In the genomic region with DNA sequence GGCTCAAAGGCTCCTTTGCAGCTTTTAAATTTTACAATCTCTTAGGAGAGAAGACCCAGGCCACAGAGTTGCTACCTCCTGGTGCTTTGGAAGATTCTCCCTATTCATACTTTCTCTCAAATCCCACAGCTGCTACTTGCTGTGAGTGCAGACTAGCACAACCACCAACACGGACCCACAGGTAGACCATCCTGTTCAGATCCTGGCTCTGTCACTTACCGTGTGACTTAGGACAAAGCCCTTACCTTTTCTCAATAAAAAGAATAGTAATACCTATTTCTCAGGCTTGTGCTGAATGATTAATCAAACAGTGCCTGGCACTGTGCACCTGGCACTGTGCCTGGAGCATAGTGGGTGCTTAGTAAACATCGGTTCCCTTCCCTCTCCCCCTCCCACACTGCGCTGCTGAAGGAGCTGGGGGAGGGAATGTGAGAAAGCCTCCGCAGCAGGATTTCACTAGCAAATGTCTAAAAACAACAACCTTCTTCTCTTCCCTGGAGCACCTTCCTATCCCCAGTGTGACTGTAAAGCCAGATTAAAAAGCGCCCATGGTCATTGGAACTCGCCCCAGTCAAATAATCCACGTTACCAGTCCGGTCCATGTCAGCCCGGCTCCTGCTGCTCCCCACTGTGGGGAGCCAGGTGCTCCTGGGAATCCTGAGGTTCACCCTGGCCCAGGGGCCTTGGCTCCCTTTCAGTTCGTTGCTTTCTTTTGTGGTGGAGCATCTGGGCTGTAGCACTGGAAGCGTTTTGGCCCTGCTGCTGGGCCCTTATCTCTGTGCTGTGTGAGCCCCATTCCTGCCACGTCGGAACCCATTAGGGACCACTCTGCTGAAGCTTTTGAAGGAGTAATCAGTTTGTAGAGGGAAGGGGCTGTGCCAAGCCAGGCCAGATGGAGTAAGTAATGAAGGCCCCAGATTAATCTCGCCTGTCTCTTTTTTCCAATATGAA, we compare ENCODE assay signal across 9 cellular contexts.
DNase-seq lines count a peak whose midpoint lies in the region; FAIRE-seq and TF ChIP-seq lines count a peak whose summit lies in the region.
"Had no signal": no experiment of that assay in that cellular context is flagged by ENCODE, and none has a peak within 500 bp of the region (broad histone marks: within the 10 kb centered on the region; RNA-seq: fewer than 3 reads in every experiment).

No MANE protein-coding gene starts in this region.

- TF ChIP-seq CTCF in Loucy (conservative IDR thresholded peaks at IDR 0.05; ENCODE audit: low read length) (no peak), astrocyte of the cerebellum (IDR thresholded peaks at IDR 0.05; ENCODE audit: low read depth, low read length, missing control alignments) (no peak), keratinocyte (optimal IDR thresholded peaks at IDR 0.05 in 1 of 3, IDR thresholded peaks at IDR 0.05 in 1 of 3, conservative IDR thresholded peaks at IDR 0.05 in 1 of 3; ENCODE audit: extremely low read depth in 1 of 3, insufficient read depth in 2 of 3, low read length in 3 of 3) (no peak), GM13977 (IDR thresholded peaks at IDR 0.05; ENCODE audit: extremely low read depth, insufficient read depth, missing control alignments) (no peak)

- H3F3A ChIP-seq in Loucy (ENCODE audit: low read depth): no peaks in the 10 kb centered on the region

- H3K4me1 ChIP-seq in Loucy (ENCODE audit: insufficient read depth, low read length, poor library complexity, severe bottlenecking): no peaks in the 10 kb centered on the region
- peaks cover 4% of the 10 kb centered on the region for H3K4me1 ChIP-seq in keratinocyte (ENCODE audit: control insufficient read depth, extremely low read depth, insufficient read depth, low read length)
- H3K4me1 ChIP-seq in stomach smooth muscle (ENCODE audit: control insufficient read depth, insufficient read depth, low read length): peaks cover 14% of the 10 kb centered on the region

- H2AFZ ChIP-seq in Loucy (ENCODE audit: low read length) (peak overlapping the region; percentile 13; the same call in 1 of the 2 replicates), keratinocyte (ENCODE audit: control insufficient read depth, low read length) (no peak overlapping the region)

- no peaks in the 10 kb centered on the region for H3K9me3 ChIP-seq in Loucy (ENCODE audit: insufficient read depth, low read depth, low read length)
- H3K9me3 ChIP-seq in keratinocyte (ENCODE audit: control insufficient read depth, low read depth, low read length): peaks cover 6% of the 10 kb centered on the region
- no peaks in the 10 kb centered on the region for H3K9me3 ChIP-seq in stomach smooth muscle (ENCODE audit: control insufficient read depth in 2 of 2, low read length in 2 of 2)

- DNase-seq in astrocyte of the cerebellum (ENCODE audit: low read depth): peak; percentile 43
- no peak for DNase-seq in keratinocyte (ENCODE audit: low read depth, low spot score)
- DNase-seq in GM13977 (ENCODE audit: low spot score): no peak
- no peak for DNase-seq in NCI-H1930 (lab: John Stamatoyannopoulos, UW)
- no peak for DNase-seq in HCEC 1CT
- DNase-seq in OCI-M1 (lab: John Stamatoyannopoulos, UW): no peak
- DNase-seq: stimulated activated CD4-positive, alpha-beta T cell treated with anti-CD3 and anti-CD28 coated beads, Interleukin-2, amount 100 ng/mL, for 48 hours had no signal

- no peak overlapping the region for H3K4me3 ChIP-seq in Loucy (ENCODE audit: low read length, poor library complexity, severe bottlenecking)
- H3K4me3 ChIP-seq in astrocyte of the cerebellum (ENCODE audit: low read depth, low read length): no peak overlapping the region
- H3K4me3 ChIP-seq in keratinocyte (ENCODE audit: control insufficient read depth in 2 of 3, extremely low read depth in 1 of 3, insufficient read depth in 2 of 3, low read depth in 1 of 3, low read length in 3 of 3): no peak overlapping the region
- no peak overlapping the region for H3K4me3 ChIP-seq in stomach smooth muscle (ENCODE audit: low read length in 2 of 2)

- H3K36me3 ChIP-seq in Loucy (ENCODE audit: insufficient read depth, low read length): no peaks in the 10 kb centered on the region
- no peaks in the 10 kb centered on the region for H3K36me3 ChIP-seq in keratinocyte (ENCODE audit: control insufficient read depth in 2 of 2, extremely low read depth in 1 of 2, insufficient read depth in 2 of 2, low read length in 2 of 2)
- H3K36me3 ChIP-seq in stomach smooth muscle (ENCODE audit: control insufficient read depth in 2 of 2, insufficient read depth in 2 of 2, low read length in 2 of 2): no peaks in the 10 kb centered on the region

- no peaks in the 10 kb centered on the region for H3K9me2 ChIP-seq in Loucy (replicated peaks; ENCODE audit: low read depth, low read length)

- FAIRE-seq in keratinocyte (lab: Jason Lieb, UNC): peak; percentile 34

- no peaks in the 10 kb centered on the region for H3K27me3 ChIP-seq in Loucy (ENCODE audit: insufficient read depth, low read length, poor library complexity, severe bottlenecking)
- no peaks in the 10 kb centered on the region for H3K27me3 ChIP-seq in keratinocyte (ENCODE audit: control insufficient read depth, extremely low read depth, insufficient read depth, low read length)
- no peaks in the 10 kb centered on the region for H3K27me3 ChIP-seq in stomach smooth muscle (ENCODE audit: control insufficient read depth in 1 of 2, insufficient read depth in 2 of 2, low read length in 2 of 2)

- H3K79me2 ChIP-seq in Loucy (ENCODE audit: insufficient read depth, low read length): no peaks in the 10 kb centered on the region
- no peaks in the 10 kb centered on the region for H3K79me2 ChIP-seq in keratinocyte (ENCODE audit: control insufficient read depth, insufficient read depth, low read length)

- H3K27ac ChIP-seq in keratinocyte (ENCODE audit: control insufficient read depth, insufficient read depth, low read length) (no peak overlapping the region), stomach smooth muscle (ENCODE audit: low read length) (peak overlapping the region; percentile 37)

- H3K4me2 ChIP-seq in Loucy (ENCODE audit: low read depth, low read length, poor library complexity, severe bottlenecking) (no peak overlapping the region), keratinocyte (ENCODE audit: control insufficient read depth, extremely low read depth, insufficient read depth, low read depth, low read length) (no peak overlapping the region)

- H3K9me1 ChIP-seq in keratinocyte (ENCODE audit: control insufficient read depth, extremely low read depth, insufficient read depth, low read length): no peaks in the 10 kb centered on the region

- H3K9ac ChIP-seq in Loucy (ENCODE audit: low read depth, low read length, poor library complexity, severe bottlenecking) (no peak overlapping the region), keratinocyte (ENCODE audit: control insufficient read depth, extremely low read depth, insufficient read depth, low read length) (no peak overlapping the region), stomach smooth muscle (ENCODE audit: low read length in 2 of 2) (no peak overlapping the region)

- H4K20me1 ChIP-seq in Loucy (ENCODE audit: insufficient read depth, low read length, poor library complexity, severe bottlenecking): no peaks in the 10 kb centered on the region
- H4K20me1 ChIP-seq in keratinocyte (ENCODE audit: control insufficient read depth, extremely low read depth, insufficient read depth, low read length): no peaks in the 10 kb centered on the region

- dilution Hi-C loops in keratinocyte (cut with MboI; ENCODE audit: extremely low pct_ligation_motif_present, low sequenced_read_pairs): no loop called here

- in situ Hi-C loops in astrocyte of the cerebellum (cut with HindIII; ENCODE audit: low sequenced_read_pairs): loop anchor here (25.0 kb wide), 1 partner anchor 562 kb away; no protein-coding TSS in a partner anchor
- in situ Hi-C loops in GM13977 (cut with MboI; ENCODE audit: low pct_unique_long_range_greater_than_20kb, low sequenced_read_pairs, unreplicated experiment): no loop called here
